8 cellular contexts compared by ENCODE assay signal in genomic region chr4:2008921-2009650, GRCh38. TPM values are rescaled to one million over a fixed set of nuclear protein-coding genes. Genes with fewer than 3 reads are reported as not detected.
DNase-seq lines count a peak whose midpoint lies in the region; ATAC-seq and TF ChIP-seq lines count a peak whose summit lies in the region.

Gene NELFA, minus strand, starts transcription at chr4:2008974. Its CDS starts 15 bp downstream, at chr4:2008959.

- H3K4me3 Mint-ChIP-seq in T-helper 1 cell treated with Interleukin-12 subunit alpha and Interleukin-12 subunit beta and Interleukin-4 antibody, amounts not matched to agents 30 μg/mL and 1 μg/mL, for 36 hours = peak within 1 kb of the TSS; percentile 89
- peak within 1 kb of the TSS; percentile 92 for H3K4me3 Mint-ChIP-seq in progenitor cell of endocrine pancreas (ENCODE audit: low read depth)

- H3K4me1 ChIP-seq in left ventricle myocardium inferior = peaks cover 50% of the 10 kb centered on the region
- H3K4me1 ChIP-seq in upper lobe of right lung = peaks cover 20% of the 10 kb centered on the region

- ATAC-seq in GM18498 (IDR thresholded peaks at IDR 0.05; ENCODE audit: unreplicated experiment) = peak; percentile 88
- ATAC-seq in HG02884 (IDR thresholded peaks at IDR 0.05; ENCODE audit: unreplicated experiment) = peak; percentile 71
- peak; percentile 96 for ATAC-seq in upper lobe of right lung

- H3K27ac Mint-ChIP-seq in T-helper 1 cell treated with Interleukin-12 subunit alpha and Interleukin-12 subunit beta and Interleukin-4 antibody, amounts not matched to agents 30 μg/mL and 1 μg/mL, for 36 hours = peak within 1 kb of the TSS; percentile 91
- peak within 1 kb of the TSS; percentile 95 for H3K27ac Mint-ChIP-seq in progenitor cell of endocrine pancreas

- H3K4me3 ChIP-seq in left ventricle myocardium inferior (peak within 1 kb of the TSS; percentile 91), upper lobe of right lung (peak within 1 kb of the TSS; percentile 71)

- no peaks in the 10 kb centered on the region for H3K9me3 ChIP-seq in left ventricle myocardium inferior (replicated peaks)
- no peaks in the 10 kb centered on the region for H3K9me3 ChIP-seq in upper lobe of right lung

- intact Hi-C loops in left ventricle myocardium inferior (cut with micrococcal nuclease) = no loop called here
- intact Hi-C loops in upper lobe of right lung (cut with DNase I) = no loop called here

- peaks cover 22% of the 10 kb centered on the region for H3K36me3 ChIP-seq in left ventricle myocardium inferior
- peaks cover 20% of the 10 kb centered on the region for H3K36me3 ChIP-seq in upper lobe of right lung

- H3K36me3 Mint-ChIP-seq in T-helper 1 cell treated with Interleukin-12 subunit alpha and Interleukin-12 subunit beta and Interleukin-4 antibody, amounts not matched to agents 30 μg/mL and 1 μg/mL, for 36 hours (ENCODE audit: low read depth) = peaks cover 11% of the 10 kb centered on the region
- peaks cover 6% of the 10 kb centered on the region for H3K36me3 Mint-ChIP-seq in progenitor cell of endocrine pancreas (ENCODE audit: insufficient read depth)

- H3K27me3 Mint-ChIP-seq in T-helper 1 cell treated with Interleukin-12 subunit alpha and Interleukin-12 subunit beta and Interleukin-4 antibody, amounts not matched to agents 30 μg/mL and 1 μg/mL, for 36 hours (ENCODE audit: low read depth) = peaks cover 14% of the 10 kb centered on the region
- H3K27me3 Mint-ChIP-seq in progenitor cell of endocrine pancreas = no peaks in the 10 kb centered on the region

- H3K9me3 Mint-ChIP-seq in T-helper 1 cell treated with Interleukin-12 subunit alpha and Interleukin-12 subunit beta and Interleukin-4 antibody, amounts not matched to agents 30 μg/mL and 1 μg/mL, for 36 hours = no peaks in the 10 kb centered on the region
- H3K9me3 Mint-ChIP-seq in progenitor cell of endocrine pancreas (ENCODE audit: low read depth) = no peaks in the 10 kb centered on the region

- H3K27ac ChIP-seq in left ventricle myocardium inferior (replicated peaks) = peak within 1 kb of the TSS; percentile 99
- peak within 1 kb of the TSS; percentile 99 for H3K27ac ChIP-seq in upper lobe of right lung

- peaks cover 26% of the 10 kb centered on the region for H3K4me1 Mint-ChIP-seq in T-helper 1 cell treated with Interleukin-12 subunit alpha and Interleukin-12 subunit beta and Interleukin-4 antibody, amounts not matched to agents 30 μg/mL and 1 μg/mL, for 36 hours (ENCODE audit: low read depth)
- H3K4me1 Mint-ChIP-seq in progenitor cell of endocrine pancreas (ENCODE audit: low read depth) = peaks cover 11% of the 10 kb centered on the region

- DNase-seq in NCI-H146 treated with DMSO at 0.1 percent for 48 hours (lab: John Stamatoyannopoulos, UW; ENCODE audit: unreplicated experiment) = peak; percentile 82
- DNase-seq in amniotic stem cell (lab: John Stamatoyannopoulos, UW) = peak; percentile 85
- peak; percentile 95 for DNase-seq in left ventricle myocardium inferior
- peak; percentile 90 for DNase-seq in progenitor cell of endocrine pancreas (ENCODE audit: low spot score, unreplicated experiment)
- DNase-seq in upper lobe of right lung = peak; percentile 98

- no peaks in the 10 kb centered on the region for H3K27me3 ChIP-seq in left ventricle myocardium inferior (ENCODE audit: low read depth)
- H3K27me3 ChIP-seq in upper lobe of right lung = no peaks in the 10 kb centered on the region

- TF ChIP-seq CTCF in left ventricle myocardium inferior (IDR thresholded peaks at IDR 0.05; ENCODE audit: borderline replicate concordance) = peak; percentile 76
- TF ChIP-seq CTCF in progenitor cell of endocrine pancreas (IDR thresholded peaks at IDR 0.05; ENCODE audit: unreplicated experiment) = peak; percentile 73
- peak; percentile 57 for TF ChIP-seq CTCF in upper lobe of right lung (IDR thresholded peaks at IDR 0.05)

RNA-seq across cellular contexts. Expression of gene NELFA, which starts in this region (rescaled TPM):
- total RNA-seq in left ventricle myocardium inferior = 10.2 TPM
- 52.5 and 54.2 TPM in 2 replicates for total RNA-seq in progenitor cell of endocrine pancreas
- total RNA-seq in upper lobe of right lung = 22.7 TPM

Comparison
In these comparisons a context has a peak if more than half of its experiments do, and no peak if none do; other contexts are left out.
1. Peak in every context shown above with its lines: DNase-seq, ATAC-seq, H3K4me3 ChIP-seq and H3K27ac ChIP-seq.